ENCODE assay signal across 22 cellular contexts in the genomic region with DNA sequence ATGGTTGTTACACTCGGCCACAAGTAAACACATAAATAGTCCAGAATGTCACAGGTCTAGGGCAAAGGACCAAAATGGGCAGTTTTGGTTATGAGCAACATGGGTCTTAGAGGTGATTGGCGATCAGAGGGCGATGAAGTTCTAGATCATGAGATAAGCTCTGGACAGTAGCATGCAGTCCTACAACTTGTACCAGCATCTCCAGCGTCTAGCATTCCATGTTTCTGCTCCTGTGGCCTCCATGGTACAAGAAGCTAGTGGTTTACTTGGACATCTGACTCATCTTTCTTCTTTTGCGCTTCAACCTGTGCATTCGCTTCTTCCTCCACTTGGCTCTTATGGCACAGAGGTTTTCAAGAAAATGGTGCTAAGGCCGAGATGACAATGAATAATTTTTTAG.
"Had no signal": no experiment of that assay in that cellular context is flagged by ENCODE, and none has a peak within 500 bp of the region (broad histone marks: within the 10 kb centered on the region; RNA-seq: fewer than 3 reads in every experiment).

No MANE protein-coding gene starts in this region.

- H3K36me3 ChIP-seq: Peyer's patch, SJSA1 had no signal

- DNase-seq: Karpas-422, KG1, MM.1S, NCI-H1092 treated with DMSO at 0.1 percent for 48 hours, NCI-H1436, NCI-H1694, NCI-H1930, NCI-H2081, NCI-H2107, NCI-H2227 treated with DMSO at 0.1 percent for 48 hours, NCI-H446, NCI-H510A, NCI-H524 treated with DMSO at 0.1 percent for 48 hours, NCI-H69, NCI-H774, PC-9, Peyer's patch, SIG-M5 had no signal

- H3K27ac ChIP-seq: HL-60, PC-9, Peyer's patch, SJSA1, SK-N-MC had no signal

- H3K27me3 ChIP-seq: Peyer's patch, SJSA1 had no signal

- H3K4me3 ChIP-seq: PC-9, Peyer's patch, SJSA1, SK-N-MC had no signal

- H3K4me2 ChIP-seq: PC-9 had no signal

- FAIRE-seq: HTR-8/SVneo had no signal

- H2AFZ ChIP-seq: PC-9 had no signal

- H3K9me3 ChIP-seq: Peyer's patch had no signal
